In genomic region chr6:36783603-36784378, GRCh38 we compare ENCODE assay signal across 24 cellular contexts. TPM values are rescaled to one million over a fixed set of nuclear protein-coding genes. Genes with fewer than 3 reads are reported as not detected.
"Had no signal": no experiment of that assay in that cellular context is flagged by ENCODE, and none has a peak within 500 bp of the region (broad histone marks: within the 10 kb centered on the region; RNA-seq: fewer than 3 reads in every experiment).

No MANE protein-coding gene starts in this region.

- H3K9me3 ChIP-seq: stomach, tibial artery had no signal

- H3K27ac Mint-ChIP-seq: activated CD4-positive, alpha-beta memory T cell treated with anti-CD3 and anti-CD28 coated beads, Interleukin-2, amount 10 ng/mL, durations not matched to agents 7 days and 5 days; activated CD4-positive, alpha-beta T cell treated with anti-CD3 and anti-CD28 coated beads, Interleukin-2, amount 10 ng/mL, durations not matched to agents 24 days and 14 days; dendritic cell treated with granulocyte-macrophage colony-stimulating factor and Interleukin-4, amounts not matched to agents 40 ng/mL and 50 ng/mL, for 4 days; endodermal cell; stimulated activated naive B cell treated with anti-CD40 and anti-IgM and Interleukin-4, amounts not matched to agents 10 μg/mL and 1 μg/mL and 100 μg/mL, for 72 hours; T-helper 17 cell had no signal

- H3K4me1 Mint-ChIP-seq: activated T-helper 17 cell treated with anti-CD3 and anti-CD28 coated beads, Interleukin-2, amount 50 U/mL, for 72 hours had no signal

- H3K4me3 ChIP-seq: stomach, tibial artery had no signal

- H3K36me3 ChIP-seq: stomach, tibial artery, WERI-Rb-1 had no signal

- H3K27ac ChIP-seq: stomach, tibial artery, WERI-Rb-1 had no signal

- H3K4me3 Mint-ChIP-seq: activated CD4-positive, alpha-beta memory T cell treated with anti-CD3 and anti-CD28 coated beads, Interleukin-2, amount 10 ng/mL, durations not matched to agents 7 days and 5 days; activated CD4-positive, alpha-beta T cell treated with anti-CD3 and anti-CD28 coated beads, Interleukin-2, amount 10 ng/mL, durations not matched to agents 24 days and 14 days; activated T-cell treated with anti-CD3 and anti-CD28 coated beads, Interleukin-2, amount 50 U/mL, for 4 hours; activated T-helper 17 cell treated with anti-CD3 and anti-CD28 coated beads, Interleukin-2, amount 50 U/mL, for 72 hours; dendritic cell treated with granulocyte-macrophage colony-stimulating factor and Interleukin-4, amounts not matched to agents 40 ng/mL and 50 ng/mL, for 4 days; endodermal cell; naive thymus-derived CD8-positive, alpha-beta T cell; stimulated activated naive B cell treated with anti-CD40 and anti-IgM and Interleukin-4, amounts not matched to agents 10 μg/mL and 1 μg/mL and 100 μg/mL, for 72 hours; T-helper 17 cell had no signal

- DNase-seq: activated CD4-positive, alpha-beta memory T cell treated with anti-CD3 and anti-CD28 coated beads, Interleukin-2, amount 10 ng/mL, durations not matched to agents 7 days and 5 days; activated CD4-positive, alpha-beta T cell treated with anti-CD3 and anti-CD28 coated beads, Interleukin-2, amount 10 ng/mL, durations not matched to agents 24 days and 14 days; activated CD4-positive, CD25-positive, alpha-beta regulatory T cell treated with anti-CD3 and anti-CD28 coated beads, Interleukin-2, amount 50 U/mL, for 72 hours; activated CD8-positive, alpha-beta memory T cell treated with anti-CD3 and anti-CD28 coated beads, Interleukin-2, amount 50 U/mL, for 48 hours; activated gamma-delta T cell treated with Interleukin-2 at 50 U/mL for 16 hours; activated naive CD4-positive, alpha-beta T cell treated with anti-CD3 and anti-CD28 coated beads, Interleukin-2, amount 50 U/mL, for 16 hours; activated T-cell treated with anti-CD3 and anti-CD28 coated beads, Interleukin-2, amount 50 U/mL, for 4 hours; amygdala; central memory CD4-positive, alpha-beta T cell; endodermal cell; foreskin melanocyte; naive thymus-derived CD8-positive, alpha-beta T cell; posterior cingulate gyrus; stimulated activated CD4-positive, alpha-beta T cell treated with anti-CD3 and anti-CD28 coated beads, Interleukin-15, amount 100 ng/mL, for 24 hours; stimulated activated CD4-positive, alpha-beta T cell treated with anti-CD3 and anti-CD28 coated beads, Interleukin-2, amount 100 ng/mL, for 24 hours; stimulated activated naive B cell treated with anti-CD40 and anti-IgM and Interleukin-4, amounts not matched to agents 10 μg/mL and 1 μg/mL and 100 μg/mL, for 72 hours; stomach; T-helper 17 cell; T1000; tibial artery; WERI-Rb-1 had no signal

- H3K4me1 ChIP-seq: tibial artery had no signal

- H3K36me3 Mint-ChIP-seq: naive thymus-derived CD8-positive, alpha-beta T cell; stimulated activated naive B cell treated with anti-CD40 and anti-IgM and Interleukin-4, amounts not matched to agents 10 μg/mL and 1 μg/mL and 100 μg/mL, for 72 hours had no signal

- H3K9me3 Mint-ChIP-seq: activated CD4-positive, alpha-beta memory T cell treated with anti-CD3 and anti-CD28 coated beads, Interleukin-2, amount 10 ng/mL, durations not matched to agents 7 days and 5 days; activated CD4-positive, alpha-beta T cell treated with anti-CD3 and anti-CD28 coated beads, Interleukin-2, amount 10 ng/mL, durations not matched to agents 24 days and 14 days; activated T-cell treated with anti-CD3 and anti-CD28 coated beads, Interleukin-2, amount 50 U/mL, for 4 hours; activated T-helper 17 cell treated with anti-CD3 and anti-CD28 coated beads, Interleukin-2, amount 50 U/mL, for 72 hours; dendritic cell treated with granulocyte-macrophage colony-stimulating factor and Interleukin-4, amounts not matched to agents 40 ng/mL and 50 ng/mL, for 4 days; endodermal cell; naive thymus-derived CD8-positive, alpha-beta T cell; stimulated activated naive B cell treated with anti-CD40 and anti-IgM and Interleukin-4, amounts not matched to agents 10 μg/mL and 1 μg/mL and 100 μg/mL, for 72 hours had no signal

RNA-seq across cellular contexts. Expression of gene CPNE5, which starts 55.5 kb away (rescaled TPM):
- total RNA-seq: osteoblast had no signal
